ENCODE assay signal across 1 cellular context in genomic region chrX:154353172-154353843, GRCh38.
TF ChIP-seq lines count a peak whose summit lies in the region.

No MANE protein-coding gene starts in this region.

TF ChIP-seq in GM23338, 12 proteins besides CTCF, POLR2A, EP300 and RAD21 (continued from another document):
- TF ChIP-seq ZNF462 (CRISPR knock-in tag; IDR thresholded peaks at IDR 0.05) (no peak), POLR2AphosphoS5 (IDR thresholded peaks at IDR 0.05; ENCODE audit: low read depth) (0 out of 2 replicates have a peak, but pooled peaks have one; percentile 2)
